2 cellular contexts compared by ENCODE assay signal in the genomic region with DNA sequence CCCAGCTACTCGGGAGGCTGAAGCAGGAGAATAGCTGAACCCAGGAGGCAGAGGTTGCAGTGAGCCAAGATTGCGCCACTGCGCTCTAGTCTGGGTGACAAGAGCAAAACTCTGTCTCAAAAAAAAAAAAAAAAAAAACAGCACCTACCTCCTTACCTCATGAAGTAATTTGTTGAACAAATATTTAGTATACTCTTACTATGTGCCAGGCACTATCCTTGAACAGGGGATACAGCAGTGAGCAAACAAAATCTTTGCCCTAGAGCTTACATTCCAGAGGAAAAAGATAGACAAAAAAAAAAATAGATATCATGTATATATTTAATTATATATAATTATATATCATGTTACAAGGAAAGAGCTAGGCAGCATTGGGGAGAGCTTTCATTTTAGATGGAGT.
TF ChIP-seq lines count a peak whose summit lies in the region.

No MANE protein-coding gene starts in this region.

TF ChIP-seq in HepG2, 621 proteins besides CTCF, POLR2A, EP300 and RAD21:
- 0 out of 2 replicates have a peak, but pooled peaks have one; percentile 15 for TF ChIP-seq CEBPG (CRISPR knock-in tag; IDR thresholded peaks at IDR 0.05)
- TF ChIP-seq, protein P1, sequence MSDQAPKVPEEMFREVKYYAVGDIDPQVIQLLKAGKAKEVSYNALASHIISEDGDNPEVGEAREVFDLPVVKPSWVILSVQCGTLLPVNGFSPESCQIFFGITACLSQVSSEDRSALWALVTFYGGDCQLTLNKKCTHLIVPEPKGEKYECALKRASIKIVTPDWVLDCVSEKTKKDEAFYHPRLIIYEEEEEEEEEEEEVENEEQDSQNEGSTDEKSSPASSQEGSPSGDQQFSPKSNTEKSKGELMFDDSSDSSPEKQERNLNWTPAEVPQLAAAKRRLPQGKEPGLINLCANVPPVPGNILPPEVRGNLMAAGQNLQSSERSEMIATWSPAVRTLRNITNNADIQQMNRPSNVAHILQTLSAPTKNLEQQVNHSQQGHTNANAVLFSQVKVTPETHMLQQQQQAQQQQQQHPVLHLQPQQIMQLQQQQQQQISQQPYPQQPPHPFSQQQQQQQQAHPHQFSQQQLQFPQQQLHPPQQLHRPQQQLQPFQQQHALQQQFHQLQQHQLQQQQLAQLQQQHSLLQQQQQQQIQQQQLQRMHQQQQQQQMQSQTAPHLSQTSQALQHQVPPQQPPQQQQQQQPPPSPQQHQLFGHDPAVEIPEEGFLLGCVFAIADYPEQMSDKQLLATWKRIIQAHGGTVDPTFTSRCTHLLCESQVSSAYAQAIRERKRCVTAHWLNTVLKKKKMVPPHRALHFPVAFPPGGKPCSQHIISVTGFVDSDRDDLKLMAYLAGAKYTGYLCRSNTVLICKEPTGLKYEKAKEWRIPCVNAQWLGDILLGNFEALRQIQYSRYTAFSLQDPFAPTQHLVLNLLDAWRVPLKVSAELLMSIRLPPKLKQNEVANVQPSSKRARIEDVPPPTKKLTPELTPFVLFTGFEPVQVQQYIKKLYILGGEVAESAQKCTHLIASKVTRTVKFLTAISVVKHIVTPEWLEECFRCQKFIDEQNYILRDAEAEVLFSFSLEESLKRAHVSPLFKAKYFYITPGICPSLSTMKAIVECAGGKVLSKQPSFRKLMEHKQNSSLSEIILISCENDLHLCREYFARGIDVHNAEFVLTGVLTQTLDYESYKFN (CRISPR knock-in tag; conservative IDR thresholded peaks at IDR 0.05) = 0 out of 2 replicates have a peak, but pooled peaks have one; percentile 28
- no peak for TF ChIP-seq TGIF2 (CRISPR knock-in tag; IDR thresholded peaks at IDR 0.05)
TF ChIP-seq in HepG2: peak in this region for 2.

TF ChIP-seq in GM23338, 12 proteins besides CTCF, POLR2A, EP300 and RAD21:
- TF ChIP-seq EZH2 (IDR thresholded peaks at IDR 0.05; ENCODE audit: low read depth, unreplicated experiment) (no peak), JUNB (IDR thresholded peaks at IDR 0.05; ENCODE audit: unreplicated experiment) (no peak), NANOG (IDR thresholded peaks at IDR 0.05; ENCODE audit: borderline replicate concordance) (no peak), ZNF114 (CRISPR knock-in tag; IDR thresholded peaks at IDR 0.05) (no peak)
- TF ChIP-seq, protein P2, sequence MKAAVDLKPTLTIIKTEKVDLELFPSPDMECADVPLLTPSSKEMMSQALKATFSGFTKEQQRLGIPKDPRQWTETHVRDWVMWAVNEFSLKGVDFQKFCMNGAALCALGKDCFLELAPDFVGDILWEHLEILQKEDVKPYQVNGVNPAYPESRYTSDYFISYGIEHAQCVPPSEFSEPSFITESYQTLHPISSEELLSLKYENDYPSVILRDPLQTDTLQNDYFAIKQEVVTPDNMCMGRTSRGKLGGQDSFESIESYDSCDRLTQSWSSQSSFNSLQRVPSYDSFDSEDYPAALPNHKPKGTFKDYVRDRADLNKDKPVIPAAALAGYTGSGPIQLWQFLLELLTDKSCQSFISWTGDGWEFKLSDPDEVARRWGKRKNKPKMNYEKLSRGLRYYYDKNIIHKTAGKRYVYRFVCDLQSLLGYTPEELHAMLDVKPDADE (IDR thresholded peaks at IDR 0.05) = no peak
